In the genomic region with DNA sequence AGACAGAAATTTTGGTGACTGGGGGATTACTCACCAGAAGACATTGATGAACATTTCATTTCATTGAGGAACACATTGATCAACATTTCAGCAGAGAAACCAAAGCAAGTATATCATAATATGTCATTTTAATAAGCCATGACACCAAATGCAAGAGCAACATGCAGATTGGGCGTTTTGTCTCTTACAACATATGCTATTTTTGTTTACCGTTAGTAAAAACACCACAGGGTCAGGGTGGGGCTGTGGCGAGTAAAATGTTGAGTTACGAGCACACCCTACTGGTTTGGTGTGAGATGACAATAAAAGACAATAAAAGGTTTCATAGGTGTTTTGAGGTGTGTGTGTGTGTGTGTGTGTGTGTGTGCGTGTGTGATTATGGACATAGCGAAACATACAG, we compare ENCODE assay signal across 8 cellular contexts.
DNase-seq lines count a peak whose midpoint lies in the region; ATAC-seq and TF ChIP-seq lines count a peak whose summit lies in the region.

No MANE protein-coding gene starts in this region.

- peak overlapping the region; percentile 44 for H2AFZ ChIP-seq in neural progenitor cell (replicated peaks)

- H3K27ac ChIP-seq in neural progenitor cell (no peak overlapping the region), ascending aorta (no peak overlapping the region)

- H3K4me3 ChIP-seq in GM12865 (ENCODE audit: low read depth, low read length) (no peak overlapping the region), astrocyte of the cerebellum (ENCODE audit: low read depth, low read length) (no peak overlapping the region), neural progenitor cell (no peak overlapping the region), ascending aorta (no peak overlapping the region)

- H3K27me3 ChIP-seq in neural progenitor cell (no peaks in the 10 kb centered on the region), ascending aorta (no peaks in the 10 kb centered on the region)

- H3K79me2 ChIP-seq in neural progenitor cell (ENCODE audit: low read depth): no peaks in the 10 kb centered on the region

- H3K4me1 Mint-ChIP-seq in neural progenitor cell: peaks cover 11% of the 10 kb centered on the region

- no peaks in the 10 kb centered on the region for H3K36me3 ChIP-seq in neural progenitor cell
- H3K36me3 ChIP-seq in ascending aorta: no peaks in the 10 kb centered on the region

- in situ Hi-C loops in astrocyte of the cerebellum (cut with HindIII; ENCODE audit: low sequenced_read_pairs): no loop called here

- intact Hi-C loops in ascending aorta (cut with DNase I): no loop called here

- no peaks in the 10 kb centered on the region for H3F3A ChIP-seq in neural progenitor cell (ENCODE audit: low read depth)

- no peaks in the 10 kb centered on the region for H3K9me3 ChIP-seq in neural progenitor cell (ENCODE audit: low read depth)
- H3K9me3 ChIP-seq in ascending aorta: no peaks in the 10 kb centered on the region

- ATAC-seq in HG03469 (IDR thresholded peaks at IDR 0.05; ENCODE audit: unreplicated experiment) (no peak), HG02938 (IDR thresholded peaks at IDR 0.05; ENCODE audit: unreplicated experiment) (no peak)

- H4K20me1 ChIP-seq in neural progenitor cell (ENCODE audit: low read depth): no peaks in the 10 kb centered on the region

- H3K27me3 Mint-ChIP-seq in neural progenitor cell (ENCODE audit: insufficient read depth, low read depth): peaks cover 2% of the 10 kb centered on the region

- H3K9me3 Mint-ChIP-seq in neural progenitor cell: peaks cover 1% of the 10 kb centered on the region

- H3K4me1 ChIP-seq in neural progenitor cell (no peaks in the 10 kb centered on the region), ascending aorta (no peaks in the 10 kb centered on the region)

- peak; percentile 63 for DNase-seq in GM12865 (ENCODE audit: low read depth)
- peak; percentile 32 for DNase-seq in HT-29 (ENCODE audit: low spot score)
- peak; percentile 26 for DNase-seq in astrocyte of the cerebellum (ENCODE audit: low read depth)
- peak; percentile 63 for DNase-seq in neural progenitor cell (ENCODE audit: low spot score)
- no peak for DNase-seq in occipital lobe (lab: John Stamatoyannopoulos, UW)
- DNase-seq in ascending aorta (ENCODE audit: low spot score in 2 of 2): no peak

- no peak overlapping the region for H3K4me2 ChIP-seq in neural progenitor cell

- no peak overlapping the region for H3K27ac Mint-ChIP-seq in neural progenitor cell

- TF ChIP-seq CTCF in GM12865 (IDR thresholded peaks at IDR 0.05; ENCODE audit: insufficient read depth, low read depth, low read length, missing control alignments): peak; percentile 37
- TF ChIP-seq CTCF in astrocyte of the cerebellum (IDR thresholded peaks at IDR 0.05; ENCODE audit: low read depth, low read length, missing control alignments): peak; percentile 47
- TF ChIP-seq CTCF in neural progenitor cell (IDR thresholded peaks at IDR 0.05): peak; percentile 71
- no peak for TF ChIP-seq CTCF in ascending aorta (IDR thresholded peaks at IDR 0.05)

- no peak overlapping the region for H3K9ac ChIP-seq in neural progenitor cell

- no peak overlapping the region for H3K4me3 Mint-ChIP-seq in neural progenitor cell

- no peaks in the 10 kb centered on the region for H3K36me3 Mint-ChIP-seq in neural progenitor cell

Comparison
In these comparisons a context has a peak if more than half of its experiments do, and no peak if none do; other contexts are left out.
1. DNase-seq: peak in GM12865 (single experiment), HT-29 (single experiment), astrocyte of the cerebellum (single experiment) and neural progenitor cell (single experiment); none in occipital lobe (single experiment) and ascending aorta (0 of 2).
2. CTCF ChIP-seq: peak in GM12865 (single experiment), astrocyte of the cerebellum (single experiment) and neural progenitor cell (single experiment); none in ascending aorta (0 of 3).